In the genomic region with DNA sequence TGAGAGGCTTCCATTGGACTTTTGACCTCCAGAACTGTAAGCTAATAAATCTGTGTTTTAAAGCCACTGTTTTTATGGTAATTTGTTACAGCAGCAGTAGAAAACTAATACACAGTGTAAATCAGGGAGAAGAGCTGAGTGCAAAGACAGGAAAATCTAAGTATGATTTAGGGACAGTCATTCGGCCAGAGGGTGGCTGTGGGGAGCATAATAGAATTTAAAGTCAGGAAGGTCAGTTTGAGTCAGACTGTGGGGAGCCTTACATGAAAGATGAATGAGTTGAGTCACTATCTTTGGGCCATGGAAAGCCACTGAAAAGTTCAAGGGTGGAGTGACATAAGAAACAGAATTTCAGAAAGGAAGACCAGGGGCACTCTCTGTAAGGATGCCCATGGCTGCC, we compare ENCODE assay signal across 2 cellular contexts.
TF ChIP-seq lines count a peak whose summit lies in the region.

No MANE protein-coding gene starts in this region.

TF ChIP-seq in HepG2, 621 proteins besides CTCF, POLR2A, EP300 and RAD21:
- TF ChIP-seq ATF2 (CRISPR knock-in tag; IDR thresholded peaks at IDR 0.05) (no peak), ZNF12 (CRISPR knock-in tag; IDR thresholded peaks at IDR 0.05) (peak; percentile 86), XBP1 (CRISPR knock-in tag; IDR thresholded peaks at IDR 0.05) (no peak)
- TF ChIP-seq, protein P1, sequence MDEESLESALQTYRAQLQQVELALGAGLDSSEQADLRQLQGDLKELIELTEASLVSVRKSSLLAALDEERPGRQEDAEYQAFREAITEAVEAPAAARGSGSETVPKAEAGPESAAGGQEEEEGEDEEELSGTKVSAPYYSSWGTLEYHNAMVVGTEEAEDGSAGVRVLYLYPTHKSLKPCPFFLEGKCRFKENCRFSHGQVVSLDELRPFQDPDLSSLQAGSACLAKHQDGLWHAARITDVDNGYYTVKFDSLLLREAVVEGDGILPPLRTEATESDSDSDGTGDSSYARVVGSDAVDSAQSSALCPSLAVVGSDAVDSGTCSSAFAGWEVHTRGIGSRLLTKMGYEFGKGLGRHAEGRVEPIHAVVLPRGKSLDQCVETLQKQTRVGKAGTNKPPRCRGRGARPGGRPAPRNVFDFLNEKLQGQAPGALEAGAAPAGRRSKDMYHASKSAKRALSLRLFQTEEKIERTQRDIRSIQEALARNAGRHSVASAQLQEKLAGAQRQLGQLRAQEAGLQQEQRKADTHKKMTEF (CRISPR knock-in tag; IDR thresholded peaks at IDR 0.05): no peak
- TF ChIP-seq, protein P2, sequence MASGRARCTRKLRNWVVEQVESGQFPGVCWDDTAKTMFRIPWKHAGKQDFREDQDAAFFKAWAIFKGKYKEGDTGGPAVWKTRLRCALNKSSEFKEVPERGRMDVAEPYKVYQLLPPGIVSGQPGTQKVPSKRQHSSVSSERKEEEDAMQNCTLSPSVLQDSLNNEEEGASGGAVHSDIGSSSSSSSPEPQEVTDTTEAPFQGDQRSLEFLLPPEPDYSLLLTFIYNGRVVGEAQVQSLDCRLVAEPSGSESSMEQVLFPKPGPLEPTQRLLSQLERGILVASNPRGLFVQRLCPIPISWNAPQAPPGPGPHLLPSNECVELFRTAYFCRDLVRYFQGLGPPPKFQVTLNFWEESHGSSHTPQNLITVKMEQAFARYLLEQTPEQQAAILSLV (CRISPR knock-in tag; IDR thresholded peaks at IDR 0.05; ENCODE audit: borderline replicate concordance): no peak

TF ChIP-seq in HCT116, 20 proteins besides CTCF, POLR2A, EP300 and RAD21:
- TF ChIP-seq YY1 (IDR thresholded peaks at IDR 0.05; ENCODE audit: extremely low read depth, insufficient replicate concordance, low read depth, low read length) (no peak), SP1 (IDR thresholded peaks at IDR 0.05; ENCODE audit: low read depth) (no peak), ELF1 (IDR thresholded peaks at IDR 0.05; ENCODE audit: borderline replicate concordance, low read depth) (no peak), FOSL1 (IDR thresholded peaks at IDR 0.05; ENCODE audit: low read depth) (0 out of 2 replicates have a peak, but pooled peaks have one; percentile 17), ZNF274 (IDR thresholded peaks at IDR 0.05; ENCODE audit: low read depth, low read length) (no peak), ATF3 (IDR thresholded peaks at IDR 0.05) (no peak), SIN3A (IDR thresholded peaks at IDR 0.05; ENCODE audit: low read depth) (no peak)
